ENCODE assay signal across 24 cellular contexts in genomic region chr16:88290850-88291830, GRCh38.
"Had no signal": no experiment of that assay in that cellular context is flagged by ENCODE, and none has a peak within 500 bp of the region (broad histone marks: within the 10 kb centered on the region; RNA-seq: fewer than 3 reads in every experiment).

No MANE protein-coding gene starts in this region.

- H3K4me3 ChIP-seq: esophagus muscularis mucosa, heart right ventricle, left lung, tibial nerve had no signal

- H3K79me2 ChIP-seq: parathyroid adenoma had no signal

- H3K9me3 Mint-ChIP-seq: dendritic cell treated with granulocyte-macrophage colony-stimulating factor and Interleukin-4, amounts not matched to agents 40 ng/mL and 50 ng/mL, for 4 days; T-helper 1 cell treated with Interleukin-12 subunit alpha and Interleukin-12 subunit beta and Interleukin-4 antibody, amounts not matched to agents 30 μg/mL and 1 μg/mL, for 36 hours had no signal

- H3K36me3 ChIP-seq: brain microvascular endothelial cell, esophagus muscularis mucosa, heart right ventricle, left lung, tibial nerve had no signal

- DNase-seq: activated CD4-positive, alpha-beta T cell treated with anti-CD3 and anti-CD28 coated beads for 4 hours; activated CD4-positive, alpha-beta T cell treated with anti-CD3 and anti-CD28 coated beads, Interleukin-2, amount 50 U/mL, for 4 hours; activated effector memory CD4-positive, alpha-beta T cell treated with Interleukin-2 at 50 U/mL for 16 hours; activated naive CD4-positive, alpha-beta T cell treated with anti-CD3 and anti-CD28 coated beads, Interleukin-2, amount 50 U/mL, for 16 hours; activated T-cell treated with anti-CD3 and anti-CD28 coated beads for 4 hours; amniotic stem cell; brain microvascular endothelial cell; caudate nucleus; effector CD4-positive, alpha-beta T cell; foreskin keratinocyte; heart right ventricle; nucleus accumbens; right cardiac atrium; stimulated activated naive CD4-positive, alpha-beta T cell; T-helper 9 cell had no signal

- H3K27ac Mint-ChIP-seq: dendritic cell treated with granulocyte-macrophage colony-stimulating factor and Interleukin-4, amounts not matched to agents 40 ng/mL and 50 ng/mL, for 4 days; T-helper 1 cell treated with Interleukin-12 subunit alpha and Interleukin-12 subunit beta and Interleukin-4 antibody, amounts not matched to agents 30 μg/mL and 1 μg/mL, for 36 hours had no signal

- H3K4me1 ChIP-seq: esophagus muscularis mucosa, foreskin keratinocyte, left lung, parathyroid adenoma, tibial nerve had no signal

- H3K9ac ChIP-seq: parathyroid adenoma had no signal

- FAIRE-seq: astrocyte, TTC549 had no signal

- H3K4me3 Mint-ChIP-seq: dendritic cell treated with granulocyte-macrophage colony-stimulating factor and Interleukin-4, amounts not matched to agents 40 ng/mL and 50 ng/mL, for 4 days; T-helper 1 cell treated with Interleukin-12 subunit alpha and Interleukin-12 subunit beta and Interleukin-4 antibody, amounts not matched to agents 30 μg/mL and 1 μg/mL, for 36 hours had no signal

- ATAC-seq: foreskin keratinocyte, heart right ventricle, left lung, right cardiac atrium had no signal

- H3K27ac ChIP-seq: brain microvascular endothelial cell, esophagus muscularis mucosa, foreskin keratinocyte, heart right ventricle, left lung, parathyroid adenoma, tibial nerve, VCaP had no signal

- H2AFZ ChIP-seq: parathyroid adenoma had no signal

- H3K27me3 ChIP-seq: brain microvascular endothelial cell, foreskin keratinocyte, tibial nerve had no signal
